In genomic region chr19:43021629-43022028, GRCh38 we compare ENCODE assay signal across 22 cellular contexts. TPM values are rescaled to one million over a fixed set of nuclear protein-coding genes. Genes with fewer than 3 reads are reported as not detected.
DNase-seq lines count a peak whose midpoint lies in the region; ATAC-seq and TF ChIP-seq lines count a peak whose summit lies in the region.
"Not testable (repeated sequence)": the region's sequence is repeated elsewhere in the genome, so short reads cannot be mapped to it uniquely, and the experiment has no call there.
"Had no signal": no experiment of that assay in that cellular context is flagged by ENCODE, and none has a peak within 500 bp of the region (broad histone marks: within the 10 kb centered on the region; RNA-seq: fewer than 3 reads in every experiment).

No MANE protein-coding gene starts in this region.

- DNase-seq in ACHN (peak; percentile 24), ELF-1 (ENCODE audit: low read depth, low spot score) (peak; percentile 6), HS-27A (ENCODE audit: low read depth) (peak; percentile 92), RPMI7951 (ENCODE audit: low read depth) (peak; percentile 73), amniotic epithelial cell (ENCODE audit: low read depth) (peak; percentile 69), dermis blood vessel endothelial cell (peak; percentile 45), foreskin keratinocyte (peak; percentile 92 to 95), trophoblast cell (peak; percentile 91 to 92)

- H2AK5ac ChIP-seq in trophoblast cell (ENCODE audit: low read length) = not testable (repeated sequence)

- H4K8ac ChIP-seq in trophoblast cell (ENCODE audit: low read depth, low read length) = not testable (repeated sequence)

- not testable (repeated sequence) for H2BK5ac ChIP-seq in trophoblast cell (ENCODE audit: low read depth, low read length, poor library complexity)

- ATAC-seq in foreskin keratinocyte = peak; percentile 87

- not testable (repeated sequence) for H4K91ac ChIP-seq in trophoblast cell (ENCODE audit: low read depth, low read length)

- H3K36me3 ChIP-seq in trophoblast cell (ENCODE audit: control insufficient read depth in 1 of 2, insufficient read depth in 2 of 2, low read length in 2 of 2) = not testable (repeated sequence)

- not testable (repeated sequence) for H3K18ac ChIP-seq in trophoblast cell (ENCODE audit: low read length)

- TF ChIP-seq CTCF in foreskin keratinocyte (conservative IDR thresholded peaks at IDR 0.05) = not testable (repeated sequence)

- not testable (repeated sequence) for H3K23ac ChIP-seq in trophoblast cell (ENCODE audit: low read length)

- not testable (repeated sequence) for H3K4me2 ChIP-seq in trophoblast cell (ENCODE audit: low read length)

- peaks cover 16% of the 10 kb centered on the region for H3K9me3 ChIP-seq in trophoblast cell (ENCODE audit: insufficient read depth, low read depth, low read length)

- peak overlapping the region; percentile 89 for H3K27ac ChIP-seq in foreskin keratinocyte
- H3K27ac ChIP-seq in trophoblast cell (ENCODE audit: low read depth, low read length) = not testable (repeated sequence)

- H2AFZ ChIP-seq in trophoblast cell (ENCODE audit: insufficient read depth, low read length, poor library complexity) = not testable (repeated sequence)

- not testable (repeated sequence) for H3K27me3 ChIP-seq in foreskin keratinocyte; trophoblast cell (ENCODE audit: insufficient read depth, low read length)

- not testable (repeated sequence) for H3K79me1 ChIP-seq in trophoblast cell (ENCODE audit: low read length)

- H3K4me3 ChIP-seq in trophoblast cell (ENCODE audit: low read depth, low read length) = not testable (repeated sequence)

- H3K9ac ChIP-seq in trophoblast cell (ENCODE audit: low read length) = not testable (repeated sequence)

- H3K14ac ChIP-seq in trophoblast cell (ENCODE audit: low read length) = not testable (repeated sequence)

- in situ Hi-C loops in ACHN (cut with HindIII; ENCODE audit: low pct_ligation_motif_present, low pct_unique_long_range_greater_than_20kb, low sequenced_read_pairs) = not testable (repeated sequence)

- not testable (repeated sequence) for H2BK120ac ChIP-seq in trophoblast cell (ENCODE audit: insufficient read depth, low read length, poor library complexity)

- not testable (repeated sequence) for H2BK12ac ChIP-seq in trophoblast cell (ENCODE audit: low read length)

- peaks cover 20% of the 10 kb centered on the region for H3K4me1 ChIP-seq in foreskin keratinocyte
- not testable (repeated sequence) for H3K4me1 ChIP-seq in trophoblast cell (ENCODE audit: control insufficient read depth in 1 of 2, insufficient read depth in 2 of 2, low read length in 2 of 2)

- not testable (repeated sequence) for H4K12ac ChIP-seq in trophoblast cell (ENCODE audit: low read depth, low read length)

- WGBS in trophoblast cell (ENCODE audit: extremely low coverage, insufficient coverage, insufficient read length) = no CpG with 5 or more reads among the region's 4 CpGs

- H3K4ac ChIP-seq in trophoblast cell (ENCODE audit: low read depth, low read length) = not testable (repeated sequence)

- not testable (repeated sequence) for H3K79me2 ChIP-seq in trophoblast cell (ENCODE audit: control insufficient read depth, insufficient read depth, low read length, poor library complexity)

RNA-seq across cellular contexts. Expression of gene PSG11, which starts 4.6 kb away (rescaled TPM):
- total RNA-seq in RPMI7951 (2014; rRNA removed; shearing (Covaris generic)) = 0.29 TPM in 1 of 2 replicates, not detected in the other
- not detected in 2 replicates for total RNA-seq in dermis blood vessel endothelial cell
- total RNA-seq in foreskin keratinocyte = not detected in 2 replicates
- not detected in 2 replicates for polyA plus RNA-seq in foreskin keratinocyte
- not detected in 2 replicates for polyA plus RNA-seq in trophoblast cell (2013)
- total RNA-seq: A673; activated CD4-positive, alpha-beta memory T cell treated with anti-CD3 and anti-CD28 coated beads, Interleukin-2, amount 10 ng/mL, durations not matched to agents 7 days and 5 days; CD8-positive, alpha-beta T cell; frontal cortex; H1; HT-29; kidney; naive thymus-derived CD8-positive, alpha-beta T cell; OCI-LY7; ovary; right lobe of liver; suprapubic skin; vagina had no signal
- polyA plus RNA-seq: adipose tissue; H1; naive thymus-derived CD8-positive, alpha-beta T cell; ovary had no signal

Comparison
In these comparisons a context has a peak if more than half of its experiments do, and no peak if none do; other contexts are left out.
1. DNase-seq: peak in every context shown above with its lines; median percentile 94 in foreskin keratinocyte; 92 in HS-27A; 92 in trophoblast cell; 73 in RPMI7951; 69 in amniotic epithelial cell; 45 in dermis blood vessel endothelial cell; 24 in ACHN; 6 in ELF-1.